ENCODE assay signal across 16 cellular contexts in genomic region chr18:26473721-26474120, GRCh38.
DNase-seq lines count a peak whose midpoint lies in the region; ATAC-seq and TF ChIP-seq lines count a peak whose summit lies in the region.
"Had no signal": no experiment of that assay in that cellular context is flagged by ENCODE, and none has a peak within 500 bp of the region (broad histone marks: within the 10 kb centered on the region; RNA-seq: fewer than 3 reads in every experiment).

No MANE protein-coding gene starts in this region.

- no peaks in the 10 kb centered on the region for H3K9me3 ChIP-seq in adipocyte (ENCODE audit: control insufficient read depth, low read length)
- H3K9me3 ChIP-seq: Caco-2, HAP-1 had no signal

- TF ChIP-seq CTCF in AG10803 (conservative IDR thresholded peaks at IDR 0.05; ENCODE audit: low read length) (no peak), fibroblast of pulmonary artery (IDR thresholded peaks at IDR 0.05; ENCODE audit: low read length, missing control alignments) (no peak)

- H3K27me3 ChIP-seq in adipocyte (replicated peaks; ENCODE audit: control insufficient read depth, insufficient read depth, low read length) = no peaks in the 10 kb centered on the region

- peak overlapping the region; percentile 13 for H3K9ac ChIP-seq in adipocyte (ENCODE audit: low read length)
- H3K9ac ChIP-seq: GM23248 had no signal

- H3K36me3 ChIP-seq in adipocyte (ENCODE audit: control insufficient read depth, insufficient read depth, low read length, severe bottlenecking) = no peaks in the 10 kb centered on the region
- H3K36me3 ChIP-seq: HAP-1 had no signal

- peaks cover 19% of the 10 kb centered on the region for H3K4me1 ChIP-seq in adipocyte (ENCODE audit: control insufficient read depth, insufficient read depth, low read length)

- peak; percentile 42 for DNase-seq in AG10803 (ENCODE audit: low read depth)
- DNase-seq in adipocyte (ENCODE audit: low read depth) = peak; percentile 31
- peak; percentile 40 for DNase-seq in fibroblast of pulmonary artery (ENCODE audit: low read depth)
- DNase-seq in sciatic nerve (ENCODE audit: low spot score) = no peak
- DNase-seq in islet precursor cell = no peak
- no peak for DNase-seq in NCI-H187 treated with DMSO at 0.1 percent for 48 hours (lab: John Stamatoyannopoulos, UW)
- DNase-seq: ACHN; AML-193; Caco-2; CD4-positive, alpha-beta T cell; GDM1; GM23248; KBM-7 had no signal

- H3K4me3 ChIP-seq in AG10803 (ENCODE audit: low read length) = no peak overlapping the region
- H3K4me3 ChIP-seq in adipocyte (ENCODE audit: low read length) = peak overlapping the region; percentile 51
- H3K4me3 ChIP-seq in fibroblast of pulmonary artery (replicated peaks; ENCODE audit: low read depth, low read length) = no peak overlapping the region
- H3K4me3 ChIP-seq: GM23248, HAP-1 had no signal

- ATAC-seq in sciatic nerve = peak; percentile 71
- no peak for ATAC-seq in GM21717 (IDR thresholded peaks at IDR 0.05; ENCODE audit: unreplicated experiment)
- ATAC-seq: HepG2 had no signal

- intact Hi-C loops in sciatic nerve (cut with DNase I) = no loop called here

Comparison
In these comparisons a context has a peak if more than half of its experiments do, and no peak if none do; other contexts are left out.
1. DNase-seq: peak in AG10803 (single experiment), adipocyte (single experiment) and fibroblast of pulmonary artery (single experiment); none in sciatic nerve (single experiment), islet precursor cell (single experiment) and NCI-H187 treated with DMSO at 0.1 percent for 48 hours (single experiment).